Comparison of ENCODE assay signal across 14 cellular contexts in the genomic region with DNA sequence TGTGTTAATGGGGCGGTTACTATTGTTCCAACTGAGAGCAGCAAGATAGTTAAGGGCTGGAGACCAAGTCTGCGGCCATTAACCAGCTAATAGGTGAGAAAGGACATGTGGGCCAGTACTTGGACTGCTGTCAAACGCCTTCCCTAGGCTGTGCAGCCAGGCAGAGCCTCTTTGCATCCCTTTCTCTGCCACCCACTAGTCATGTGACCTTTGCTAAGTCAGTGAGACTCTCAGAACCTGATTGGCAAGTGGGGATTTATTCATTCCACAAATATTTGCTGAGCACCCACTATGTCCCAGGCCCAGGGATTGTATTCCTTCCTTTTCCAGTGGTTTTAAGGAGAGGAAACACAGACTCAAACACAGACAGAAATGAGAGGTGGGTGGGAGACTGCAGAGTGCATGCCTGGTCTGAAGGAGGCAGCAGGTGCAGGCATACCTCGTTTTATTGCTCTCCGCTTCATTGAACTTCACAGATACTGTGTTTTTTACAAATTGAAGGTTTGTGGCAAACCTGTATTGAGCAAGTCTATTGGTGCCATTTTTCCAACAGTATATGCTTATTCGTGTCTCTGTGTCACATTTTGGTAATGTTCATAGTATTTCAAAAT.
DNase-seq lines count a peak whose midpoint lies in the region.
"Had no signal": no experiment of that assay in that cellular context is flagged by ENCODE, and none has a peak within 500 bp of the region (broad histone marks: within the 10 kb centered on the region; RNA-seq: fewer than 3 reads in every experiment).

No MANE protein-coding gene starts in this region.

- DNase-seq in NCI-H2196 (lab: John Stamatoyannopoulos, UW; ENCODE audit: unreplicated experiment): peak; percentile 23
- DNase-seq in NCI-H2196 treated with DMSO at 0.1 percent for 48 hours (lab: John Stamatoyannopoulos, UW; ENCODE audit: unreplicated experiment): no peak
- peak; percentile 25 for DNase-seq in HT-29 (ENCODE audit: low spot score)
- DNase-seq in amniotic epithelial cell (ENCODE audit: low read depth): peak; percentile 3
- DNase-seq in renal cortical epithelial cell (ENCODE audit: low read depth): peak; percentile 99
- DNase-seq in anterior cingulate cortex (lab: John Stamatoyannopoulos, UW): no peak
- DNase-seq in DMS 273 treated with DMSO at 0.1 percent for 48 hours (lab: John Stamatoyannopoulos, UW): no peak
- no peak for DNase-seq in 8988T
- DNase-seq: activated T-cell treated with anti-CD3 and anti-CD28 coated beads, Interleukin-2, amount 50 U/mL, for 24 hours; central memory CD4-positive, alpha-beta T cell; foreskin fibroblast; mesenchymal stem cell; NCI-H69; small intestine had no signal

Comparison
In these comparisons a context has a peak if more than half of its experiments do, and no peak if none do; other contexts are left out.
1. DNase-seq: peak in NCI-H2196 (single experiment), HT-29 (single experiment), amniotic epithelial cell (single experiment) and renal cortical epithelial cell (single experiment); none in NCI-H2196 treated with DMSO at 0.1 percent for 48 hours (single experiment), anterior cingulate cortex (0 of 58), DMS 273 treated with DMSO at 0.1 percent for 48 hours (single experiment) and 8988T (single experiment).